31 cellular contexts compared by ENCODE assay signal in the genomic region with DNA sequence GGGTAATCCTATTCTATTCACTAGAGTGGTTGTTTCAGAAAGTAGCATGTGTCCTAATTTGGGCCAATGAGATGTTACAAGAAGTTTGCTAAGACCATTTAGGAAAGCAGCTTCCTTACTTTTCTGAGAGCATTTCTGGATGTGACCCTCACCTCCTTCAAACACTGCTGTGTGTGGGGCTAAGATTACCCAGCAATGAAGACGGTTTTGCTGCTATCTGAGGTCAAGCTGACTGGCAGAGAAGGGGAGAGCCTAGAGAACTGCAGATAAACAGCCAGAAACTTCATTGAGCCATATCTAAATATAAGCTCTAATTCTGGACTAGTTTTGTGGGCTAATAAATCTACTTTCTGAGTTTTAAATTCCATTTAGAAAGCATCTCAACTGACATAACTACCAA. TPM values are rescaled to one million over a fixed set of nuclear protein-coding genes. Genes with fewer than 3 reads are reported as not detected.
"Had no signal": no experiment of that assay in that cellular context is flagged by ENCODE, and none has a peak within 500 bp of the region (broad histone marks: within the 10 kb centered on the region; RNA-seq: fewer than 3 reads in every experiment).

No MANE protein-coding gene starts in this region.

- H3K4me1 Mint-ChIP-seq: stimulated activated effector memory CD8-positive, alpha-beta T cell treated with anti-CD3 and anti-CD28 coated beads, Interleukin-12 subunit alpha, Interleukin-12 subunit beta, amount 100 ng/mL, for 72 hours; stimulated activated memory B cell treated with anti-CD40 and anti-IgM and Interleukin-4, amounts not matched to agents 10 μg/mL and 1 μg/mL and 100 μg/mL, for 72 hours; stimulated activated naive CD8-positive, alpha-beta T cell treated with anti-CD3 and anti-CD28 coated beads, Interleukin-15, amount 100 ng/mL, for 72 hours had no signal

- H3K9me3 ChIP-seq: stomach, suprapubic skin, testis, thoracic aorta, thyroid gland, tibial artery, tibial nerve, transverse colon, upper lobe of left lung, upper lobe of right lung, uterus, vagina had no signal

- H3K4me3 ChIP-seq: stomach, suprapubic skin, testis, thoracic aorta, thyroid gland, tibial artery, tibial nerve, transverse colon, upper lobe of left lung, upper lobe of right lung, uterus, vagina had no signal

- H3K4me3 Mint-ChIP-seq: stimulated activated effector memory CD8-positive, alpha-beta T cell treated with anti-CD3 and anti-CD28 coated beads, Interleukin-12 subunit alpha, Interleukin-12 subunit beta, amount 100 ng/mL, for 72 hours; stimulated activated memory B cell treated with anti-CD40 and anti-IgM and Interleukin-4, amounts not matched to agents 10 μg/mL and 1 μg/mL and 100 μg/mL, for 72 hours; stimulated activated naive B cell treated with anti-CD40 and anti-IgM and Interleukin-4, amounts not matched to agents 10 μg/mL and 1 μg/mL and 100 μg/mL, for 72 hours; stimulated activated naive CD8-positive, alpha-beta T cell treated with anti-CD3 and anti-CD28 coated beads, Interleukin-15, amount 100 ng/mL, for 72 hours; stimulated activated naive CD8-positive, alpha-beta T cell treated with anti-CD3 and anti-CD28 coated beads, Interleukin-15, Interleukin-2, amounts not matched to agents 100 ng/mL and 50 ng/mL, for 24 hours; type B pancreatic cell had no signal

- ATAC-seq: stimulated activated effector memory CD8-positive, alpha-beta T cell treated with anti-CD3 and anti-CD28 coated beads, Interleukin-12 subunit alpha, Interleukin-12 subunit beta, amount 100 ng/mL, for 72 hours; stimulated activated memory B cell treated with anti-CD40 and anti-IgM and Interleukin-4, amounts not matched to agents 10 μg/mL and 1 μg/mL and 100 μg/mL, for 72 hours; stimulated activated naive B cell treated with anti-CD40 and anti-IgM and Interleukin-4, amounts not matched to agents 10 μg/mL and 1 μg/mL and 100 μg/mL, for 72 hours; stimulated activated naive CD8-positive, alpha-beta T cell treated with anti-CD3 and anti-CD28 coated beads, Interleukin-15, amount 100 ng/mL, for 72 hours; stimulated activated naive CD8-positive, alpha-beta T cell treated with anti-CD3 and anti-CD28 coated beads, Interleukin-15, Interleukin-2, amounts not matched to agents 100 U/mL and 50 U/mL, for 24 hours; upper lobe of right lung had no signal

- H3K27me3 ChIP-seq: stomach, suprapubic skin, testis, thyroid gland, tibial artery, tibial nerve, transverse colon, upper lobe of left lung, upper lobe of right lung, uterus, vagina had no signal

- H3K9me3 Mint-ChIP-seq: stimulated activated effector memory CD8-positive, alpha-beta T cell treated with anti-CD3 and anti-CD28 coated beads, Interleukin-12 subunit alpha, Interleukin-12 subunit beta, amount 100 ng/mL, for 72 hours; stimulated activated memory B cell treated with anti-CD40 and anti-IgM and Interleukin-4, amounts not matched to agents 10 μg/mL and 1 μg/mL and 100 μg/mL, for 72 hours; stimulated activated naive B cell treated with anti-CD40 and anti-IgM and Interleukin-4, amounts not matched to agents 10 μg/mL and 1 μg/mL and 100 μg/mL, for 72 hours; stimulated activated naive CD8-positive, alpha-beta T cell treated with anti-CD3 and anti-CD28 coated beads, Interleukin-15, amount 100 ng/mL, for 72 hours; stimulated activated naive CD8-positive, alpha-beta T cell treated with anti-CD3 and anti-CD28 coated beads, Interleukin-15, Interleukin-2, amounts not matched to agents 100 ng/mL and 50 ng/mL, for 24 hours; type B pancreatic cell had no signal

- H3K36me3 ChIP-seq: uterus had no signal

- DNase-seq: stimulated activated CD4-positive, alpha-beta T cell treated with anti-CD3 and anti-CD28 coated beads, Interleukin-2, amount 100 ng/mL, for 48 hours; stimulated activated CD4-positive, alpha-beta T cell treated with anti-CD3 and anti-CD28 coated beads, Interleukin-4, amount 100 ng/mL, for 1 hour; stimulated activated CD4-positive, alpha-beta T cell treated with anti-CD3 and anti-CD28 coated beads, Interleukin-4, amount 100 ng/mL, for 24 hours; stimulated activated CD4-positive, alpha-beta T cell treated with anti-CD3 and anti-CD28 coated beads, Interleukin-4, amount 100 ng/mL, for 4 hours; stimulated activated CD8-positive, alpha-beta memory T cell treated with anti-CD3 and anti-CD28 coated beads, Interleukin-4, amount 100 ng/mL, for 48 hours; stimulated activated naive B cell treated with anti-CD40 and anti-IgM and Interleukin-4, amounts not matched to agents 10 μg/mL and 1 μg/mL and 100 μg/mL, for 72 hours; stimulated activated naive CD4-positive, alpha-beta T cell; stimulated activated naive CD4-positive, alpha-beta T cell treated with Interleukin-2 at 50 U/mL for 16 hours; stimulated activated naive CD8-positive, alpha-beta T cell treated with anti-CD3 and anti-CD28 coated beads, Interleukin-15, amount 100 ng/mL, for 72 hours; stimulated activated naive CD8-positive, alpha-beta T cell treated with anti-CD3 and anti-CD28 coated beads, Interleukin-15, Interleukin-2, amounts not matched to agents 100 U/mL and 50 U/mL, for 24 hours; stomach; substantia nigra; testis; thyroid gland; tibial artery; transverse colon; trophoblast cell; upper lobe of left lung; upper lobe of right lung; uterus had no signal

- H3K27ac ChIP-seq: stomach, suprapubic skin, testis, thoracic aorta, thyroid gland, tibial artery, tibial nerve, transverse colon, upper lobe of left lung, upper lobe of right lung, uterus, vagina had no signal

- H3K27ac Mint-ChIP-seq: stimulated activated effector memory CD8-positive, alpha-beta T cell treated with anti-CD3 and anti-CD28 coated beads, Interleukin-12 subunit alpha, Interleukin-12 subunit beta, amount 100 ng/mL, for 72 hours; stimulated activated memory B cell treated with anti-CD40 and anti-IgM and Interleukin-4, amounts not matched to agents 10 μg/mL and 1 μg/mL and 100 μg/mL, for 72 hours; stimulated activated naive B cell treated with anti-CD40 and anti-IgM and Interleukin-4, amounts not matched to agents 10 μg/mL and 1 μg/mL and 100 μg/mL, for 72 hours; stimulated activated naive CD8-positive, alpha-beta T cell treated with anti-CD3 and anti-CD28 coated beads, Interleukin-15, amount 100 ng/mL, for 72 hours; stimulated activated naive CD8-positive, alpha-beta T cell treated with anti-CD3 and anti-CD28 coated beads, Interleukin-15, Interleukin-2, amounts not matched to agents 100 ng/mL and 50 ng/mL, for 24 hours; type B pancreatic cell had no signal

- H3K4me1 ChIP-seq: stomach, suprapubic skin, testis, thyroid gland, tibial artery, tibial nerve, transverse colon, upper lobe of left lung, upper lobe of right lung, uterus, vagina had no signal

- H3K27me3 Mint-ChIP-seq: stimulated activated memory B cell treated with anti-CD40 and anti-IgM and Interleukin-4, amounts not matched to agents 10 μg/mL and 1 μg/mL and 100 μg/mL, for 72 hours; stimulated activated naive B cell treated with anti-CD40 and anti-IgM and Interleukin-4, amounts not matched to agents 10 μg/mL and 1 μg/mL and 100 μg/mL, for 72 hours; stimulated activated naive CD8-positive, alpha-beta T cell treated with anti-CD3 and anti-CD28 coated beads, Interleukin-15, amount 100 ng/mL, for 72 hours; stimulated activated naive CD8-positive, alpha-beta T cell treated with anti-CD3 and anti-CD28 coated beads, Interleukin-15, Interleukin-2, amounts not matched to agents 100 ng/mL and 50 ng/mL, for 24 hours; type B pancreatic cell had no signal

RNA-seq across cellular contexts. Expression of gene ZAR1, which starts 36.4 kb away (rescaled TPM):
- total RNA-seq: stomach, subcutaneous adipose tissue, suprapubic skin, thyroid gland, transverse colon, ureter, urinary bladder had no signal
- polyA plus RNA-seq: stomach, urinary bladder had no signal

RNA-seq across cellular contexts. Expression of gene SLC10A4, which starts 43.3 kb away (rescaled TPM):
- total RNA-seq: subcutaneous adipose tissue, ureter had no signal
